8 cellular contexts compared by ENCODE assay signal in the genomic region with DNA sequence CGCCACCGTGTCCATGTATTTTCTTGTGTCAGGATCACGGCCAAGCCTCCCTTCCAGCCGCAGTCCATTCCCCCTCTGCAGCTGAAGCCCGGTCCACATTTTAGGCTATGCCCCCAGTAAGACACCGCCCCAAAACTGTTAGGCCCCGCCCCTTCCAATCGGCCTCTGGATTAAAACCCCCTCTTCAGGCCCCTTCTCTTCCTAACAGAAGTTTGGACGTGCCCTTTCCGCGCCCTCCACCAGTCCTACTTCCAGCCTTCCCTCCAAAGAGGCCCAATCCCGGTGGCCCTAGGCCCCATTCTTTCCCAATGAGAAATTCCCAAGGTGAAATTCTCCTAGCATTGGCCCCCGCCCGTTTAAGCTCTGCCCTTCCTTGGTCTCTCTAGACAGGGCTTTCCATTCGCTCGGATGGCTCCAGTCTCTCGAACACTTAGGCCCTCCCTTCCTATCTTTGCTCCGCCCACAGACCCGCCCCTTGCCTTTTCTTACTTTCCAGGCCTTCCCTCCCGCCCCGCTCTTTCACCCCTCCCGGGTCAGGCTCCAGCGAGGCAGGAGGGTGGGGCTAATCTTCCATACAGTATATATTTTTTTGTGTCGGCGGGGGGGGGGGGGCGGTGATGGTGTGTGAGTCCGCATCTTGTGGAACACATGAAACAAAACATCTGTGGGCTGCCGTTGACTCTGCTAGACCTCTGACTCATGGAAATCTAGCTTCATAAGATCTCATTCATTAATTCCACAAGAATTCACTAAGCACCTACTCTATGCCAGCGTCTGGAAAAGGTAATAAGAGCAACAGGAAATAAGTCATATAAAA. TPM values are rescaled to one million over a fixed set of nuclear protein-coding genes. Genes with fewer than 3 reads are reported as not detected.
A peak's percentile ranks its signal among the peaks of the same experiment; 100 is the strongest.
DNase-seq lines count a peak whose midpoint lies in the region; ATAC-seq and TF ChIP-seq lines count a peak whose summit lies in the region.

No MANE protein-coding gene starts in this region.

- H3K4me3 Mint-ChIP-seq in T-helper 17 cell: peak overlapping the region; percentile 99

- H3K27ac ChIP-seq in ACC112 (ENCODE audit: low read depth, low read length) (peak overlapping the region; percentile 76), ascending aorta (peak overlapping the region; percentile 39 to 44), iPS DF 6.9 (ENCODE audit: low read length) (no peak overlapping the region)

- ATAC-seq in T-helper 17 cell (peak; percentile 10), GM21360 (IDR thresholded peaks at IDR 0.05; ENCODE audit: unreplicated experiment) (no peak), GM19463 (IDR thresholded peaks at IDR 0.05; ENCODE audit: unreplicated experiment) (no peak)

- H3K9me3 ChIP-seq in T-helper 17 cell (ENCODE audit: control insufficient read depth, low read length, poor library complexity, severe bottlenecking): no peaks in the 10 kb centered on the region
- no peaks in the 10 kb centered on the region for H3K9me3 ChIP-seq in ascending aorta
- H3K9me3 ChIP-seq in iPS DF 6.9 (ENCODE audit: control insufficient read depth, insufficient read depth, low read length): no peaks in the 10 kb centered on the region

- TF ChIP-seq CTCF in ascending aorta (IDR thresholded peaks at IDR 0.05): no peak

- H3K4me1 Mint-ChIP-seq in T-helper 17 cell: peaks cover 47% of the 10 kb centered on the region

- H3K27ac Mint-ChIP-seq in T-helper 17 cell: peak overlapping the region; percentile 97

- peak overlapping the region; percentile 35 for H2AFZ ChIP-seq in ACC112 (ENCODE audit: low read length, unreplicated experiment)

- no peaks in the 10 kb centered on the region for H3K36me3 ChIP-seq in ACC112 (ENCODE audit: insufficient read depth, low read length)
- H3K36me3 ChIP-seq in ascending aorta: peaks cover 31 to 51% of the 10 kb centered on the region in 2 donors
- H3K36me3 ChIP-seq in iPS DF 6.9 (ENCODE audit: control insufficient read depth, insufficient read depth, low read length): peaks cover 7% of the 10 kb centered on the region; the same call in 1 of the 2 replicates

- H3K4me1 ChIP-seq in ACC112 (ENCODE audit: control insufficient read depth, insufficient read depth, low read length, unreplicated experiment) (no peaks in the 10 kb centered on the region), ascending aorta (peaks cover 3 to 13% of the 10 kb centered on the region in 2 donors), iPS DF 6.9 (ENCODE audit: control insufficient read depth, insufficient read depth, low read length) (peaks cover 6% of the 10 kb centered on the region)

- intact Hi-C loops in ascending aorta (cut with DNase I): no loop called here

- peaks cover 3% of the 10 kb centered on the region for H3K36me3 Mint-ChIP-seq in T-helper 17 cell (ENCODE audit: low read depth)

- no peaks in the 10 kb centered on the region for H3K27me3 Mint-ChIP-seq in T-helper 17 cell

- DNase-seq in HT1080 (ENCODE audit: low read depth) (peak; percentile 95), T-helper 17 cell (peak; percentile 46 to 76 (median 68)), ascending aorta (ENCODE audit: low spot score in 2 of 2) (peak in 1 of 2 donors; percentile 90), iPS DF 6.9 (ENCODE audit: low read depth, low spot score) (no peak)
- peak; percentile 92 to 99 for DNase-seq in stimulated activated CD4-positive, alpha-beta T cell treated with anti-CD3 and anti-CD28 coated beads, Interleukin-12 subunit alpha, Interleukin-12 subunit beta, amount 100 ng/mL, for 24 hours (ENCODE audit: low read depth in 2 of 2)

- peak overlapping the region; percentile 93 for H3K4me3 ChIP-seq in ACC112 (ENCODE audit: low read depth, low read length)
- peak overlapping the region; percentile 27 to 59 for H3K4me3 ChIP-seq in ascending aorta
- H3K4me3 ChIP-seq in iPS DF 6.9 (ENCODE audit: low read length): peak overlapping the region; percentile 64; the same call in 1 of the 2 replicates

- H3K79me2 ChIP-seq in ACC112 (ENCODE audit: control insufficient read depth, insufficient read depth, low read length, unreplicated experiment): no peaks in the 10 kb centered on the region

- WGBS in iPS DF 6.9 (ENCODE audit: insufficient coverage, insufficient read length): no CpG with 5 or more reads among the region's 29 CpGs

- H3K27me3 ChIP-seq in ACC112 (ENCODE audit: insufficient read depth, low read length) (no peaks in the 10 kb centered on the region), ascending aorta (no peaks in the 10 kb centered on the region), iPS DF 6.9 (ENCODE audit: control insufficient read depth, insufficient read depth, low read length) (peaks cover 3% of the 10 kb centered on the region; the same call in 1 of the 2 replicates)

RNA-seq across cellular contexts. Expression of a gene that starts 13.6 kb away (rescaled TPM):
- total RNA-seq in HT1080 (2014; rRNA removed; shearing (Covaris generic)): 14.3 and 24.5 TPM in 2 replicates
- polyA plus RNA-seq in HT1080 (2015; cell fraction: cytosol; rRNA removed): 48.0 and 48.2 TPM in 2 replicates
- 194 and 250 TPM in 2 replicates for polyA plus RNA-seq in HT1080 (2015; cell fraction: nucleus; rRNA removed)
- total RNA-seq in T-helper 17 cell: 100 to 1,000 TPM; 198 to 230 TPM
- 691 TPM for total RNA-seq in ascending aorta

RNA-seq across cellular contexts. Expression of a gene that starts 38.1 kb away (rescaled TPM):
- total RNA-seq in HT1080 (2014; rRNA removed; shearing (Covaris generic)): 32.2 and 47.4 TPM in 2 replicates
- 45.4 and 60.8 TPM in 2 replicates for polyA plus RNA-seq in HT1080 (2015; cell fraction: cytosol; rRNA removed)
- polyA plus RNA-seq in HT1080 (2015; cell fraction: nucleus; rRNA removed): 50.2 and 51.3 TPM in 2 replicates
- total RNA-seq in T-helper 17 cell (100 to 1,000 TPM; 124 to 141 TPM), ascending aorta (192 TPM)

Comparison
In these comparisons a context has a peak if more than half of its experiments do, and no peak if none do; other contexts are left out.
1. H3K4me3 ChIP-seq: peak in every context shown above with its lines; median percentile 93 in ACC112; 64 in iPS DF 6.9; 43 in ascending aorta.